In the genomic region with DNA sequence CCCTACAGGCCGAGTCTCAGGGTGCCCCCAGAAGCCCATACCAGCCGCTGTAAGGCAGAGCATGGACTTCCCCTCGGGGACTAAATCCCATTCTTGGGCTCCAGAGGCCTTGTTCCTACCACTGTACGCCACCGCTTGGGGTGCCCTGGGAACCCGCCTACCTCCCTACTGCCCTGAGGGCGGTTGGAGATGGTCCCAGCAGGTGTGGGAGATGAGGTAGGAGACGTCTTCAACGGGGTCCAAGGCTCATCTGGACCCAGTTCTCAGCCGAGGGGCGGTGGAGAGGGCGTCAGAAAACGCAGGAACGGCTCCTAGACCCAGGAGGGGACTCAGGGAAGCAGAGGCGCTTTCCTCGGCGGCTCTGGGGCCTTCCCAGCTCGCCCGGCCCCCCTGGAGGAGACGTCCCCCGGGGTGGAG, we compare ENCODE assay signal across 9 cellular contexts. TPM values are rescaled to one million over a fixed set of nuclear protein-coding genes. Genes with fewer than 3 reads are reported as not detected.
DNase-seq lines count a peak whose midpoint lies in the region; ATAC-seq and TF ChIP-seq lines count a peak whose summit lies in the region.
"Had no signal": no experiment of that assay in that cellular context is flagged by ENCODE, and none has a peak within 500 bp of the region (broad histone marks: within the 10 kb centered on the region; RNA-seq: fewer than 3 reads in every experiment).

No MANE protein-coding gene starts in this region.

- H3K9me3 ChIP-seq in CD8-positive, alpha-beta T cell (ENCODE audit: low read length): peaks cover 14% of the 10 kb centered on the region
- peaks cover 5% of the 10 kb centered on the region for H3K9me3 ChIP-seq in WERI-Rb-1 (ENCODE audit: severe bottlenecking)
- H3K9me3 ChIP-seq in hepatocyte (ENCODE audit: low read depth): no peaks in the 10 kb centered on the region

- H3K79me2 ChIP-seq in hepatocyte: peaks cover 17% of the 10 kb centered on the region

- WGBS in hepatocyte (ENCODE audit: low lambda C conversion rate, missing lambda C conversion rate): 72% methylated on average over 17 of the region's 21 CpGs

- no peak overlapping the region for H3K4me3 Mint-ChIP-seq in CD8-positive, alpha-beta T cell

- H3K36me3 Mint-ChIP-seq in CD8-positive, alpha-beta T cell: peaks cover 46% of the 10 kb centered on the region

- no peak overlapping the region for H3K27ac Mint-ChIP-seq in CD8-positive, alpha-beta T cell

- DNase-seq in CD8-positive, alpha-beta T cell: no peak
- DNase-seq in WERI-Rb-1 (no peak), hepatocyte (ENCODE audit: low spot score) (no peak), hypothalamus (lab: John Stamatoyannopoulos, UW) (no peak), NCI-H748 treated with DMSO at 0.1 percent for 48 hours (lab: John Stamatoyannopoulos, UW) (no peak), GF-D8 (lab: John Stamatoyannopoulos, UW) (no peak)
- DNase-seq: cortex of kidney had no signal

- H3K27me3 ChIP-seq in CD8-positive, alpha-beta T cell (ENCODE audit: insufficient read depth, low read length): no peaks in the 10 kb centered on the region
- H3K27me3 ChIP-seq in WERI-Rb-1 (ENCODE audit: insufficient read depth, low read depth, severe bottlenecking) (no peaks in the 10 kb centered on the region), hepatocyte (no peaks in the 10 kb centered on the region), rectal smooth muscle tissue (ENCODE audit: control insufficient read depth, insufficient read depth, low read length) (no peaks in the 10 kb centered on the region)

- POLR2A ChIA-PET in CD8-positive, alpha-beta T cell (lab: Charles Lee): interaction anchor here (1.3 to 1.9 kb wide), 3 partner anchors 31 to 56 kb away, joined by 4 to 8 read pairs (median 4); a partner anchor contains a TSS

- no peaks in the 10 kb centered on the region for H3K9me2 ChIP-seq in hepatocyte (replicated peaks; ENCODE audit: insufficient read depth)

- H3K4me3 ChIP-seq in CD8-positive, alpha-beta T cell (ENCODE audit: low read depth, low read length): peak overlapping the region; percentile 59
- peak overlapping the region; percentile 98 for H3K4me3 ChIP-seq in WERI-Rb-1 (ENCODE audit: low read depth, low read length)
- peak overlapping the region; percentile 35 for H3K4me3 ChIP-seq in hepatocyte
- peak overlapping the region; percentile 63 for H3K4me3 ChIP-seq in rectal smooth muscle tissue (ENCODE audit: low read length)

- no peak overlapping the region for H3K9ac ChIP-seq in rectal smooth muscle tissue (ENCODE audit: low read length)

- intact Hi-C loops in CD8-positive, alpha-beta T cell (cut with DNase I, micrococcal nuclease): loop anchor here (1.0 to 2.0 kb wide), 2 partner anchors 572 kb away; no protein-coding TSS in a partner anchor

- no peaks in the 10 kb centered on the region for H4K20me1 ChIP-seq in hepatocyte (ENCODE audit: insufficient read depth, poor library complexity, severe bottlenecking)

- H3K4me2 ChIP-seq in hepatocyte: peak overlapping the region; percentile 90

- peaks cover 2% of the 10 kb centered on the region for H3K36me3 ChIP-seq in CD8-positive, alpha-beta T cell (ENCODE audit: insufficient read depth, low read length)
- H3K36me3 ChIP-seq in WERI-Rb-1: peaks cover 37% of the 10 kb centered on the region
- H3K36me3 ChIP-seq in hepatocyte (replicated peaks; ENCODE audit: insufficient read depth, low read depth): no peaks in the 10 kb centered on the region
- peaks cover 5% of the 10 kb centered on the region for H3K36me3 ChIP-seq in rectal smooth muscle tissue (ENCODE audit: control insufficient read depth, insufficient read depth, low read length)

- no peak overlapping the region for H3K27ac ChIP-seq in CD8-positive, alpha-beta T cell (ENCODE audit: low read depth, low read length)
- peak overlapping the region; percentile 92 for H3K27ac ChIP-seq in WERI-Rb-1
- peak overlapping the region; percentile 78 for H3K27ac ChIP-seq in hepatocyte
- H3K27ac ChIP-seq in rectal smooth muscle tissue (ENCODE audit: low read depth, low read length): no peak overlapping the region

- H3K4me1 ChIP-seq in CD8-positive, alpha-beta T cell (ENCODE audit: insufficient read depth, low read length): peaks cover 23% of the 10 kb centered on the region
- H3K4me1 ChIP-seq in hepatocyte (ENCODE audit: insufficient read depth) (peaks cover 11% of the 10 kb centered on the region), rectal smooth muscle tissue (ENCODE audit: control insufficient read depth, insufficient read depth, low read length) (peaks cover 7% of the 10 kb centered on the region)

- CTCF ChIA-PET in CD8-positive, alpha-beta T cell (lab: Charles Lee): no interaction called here

- peaks cover 22% of the 10 kb centered on the region for H3K4me1 Mint-ChIP-seq in CD8-positive, alpha-beta T cell (ENCODE audit: low read depth)

- peak overlapping the region; percentile 97 for H2AFZ ChIP-seq in hepatocyte

- no peak for TF ChIP-seq CTCF in CD8-positive, alpha-beta T cell (IDR thresholded peaks at IDR 0.05)
- TF ChIP-seq CTCF in WERI-Rb-1 (IDR thresholded peaks at IDR 0.05; ENCODE audit: low read depth, low read length): no peak
- no peak for TF ChIP-seq CTCF in hepatocyte (IDR thresholded peaks at IDR 0.05; ENCODE audit: poor library complexity)

- no peak for ATAC-seq in CD8-positive, alpha-beta T cell
- no peak for ATAC-seq in HG02571 (IDR thresholded peaks at IDR 0.05; ENCODE audit: unreplicated experiment)

- no peaks in the 10 kb centered on the region for H3K27me3 Mint-ChIP-seq in CD8-positive, alpha-beta T cell (ENCODE audit: low read depth)

- H3K9me3 Mint-ChIP-seq in CD8-positive, alpha-beta T cell: peaks cover 39% of the 10 kb centered on the region

RNA-seq across cellular contexts. Expression of a gene that starts 0.8 kb away (rescaled TPM):
- total RNA-seq in CD8-positive, alpha-beta T cell: 10 to 100 TPM; 10.0 to 12.8 TPM
- total RNA-seq in hepatocyte: 5.1 and 7.1 TPM in 2 replicates
- polyA plus RNA-seq in hepatocyte: 3.3 and 3.8 TPM in 2 replicates

RNA-seq across cellular contexts. Expression of a gene that starts 4.4 kb away (rescaled TPM):
- 1 to 10 TPM; 7.7 to 8.2 TPM for total RNA-seq in CD8-positive, alpha-beta T cell
- total RNA-seq in hepatocyte: 4.7 and 5.8 TPM in 2 replicates
- 1.9 and 2.5 TPM in 2 replicates for polyA plus RNA-seq in hepatocyte

RNA-seq across cellular contexts. Expression of a gene that starts 16.6 kb away (rescaled TPM):
- total RNA-seq in CD8-positive, alpha-beta T cell: 1 to 10 TPM; 3.6 to 4.2 TPM
- 1.3 and 1.8 TPM in 2 replicates for total RNA-seq in hepatocyte
- polyA plus RNA-seq in hepatocyte: 1.3 and 2.8 TPM in 2 replicates

RNA-seq across cellular contexts. Expression of a gene that starts 23.4 kb away (rescaled TPM):
- total RNA-seq in CD8-positive, alpha-beta T cell: 10 to 100 TPM; 15.4 to 17.6 TPM
- 5.7 and 5.9 TPM in 2 replicates for total RNA-seq in hepatocyte
- polyA plus RNA-seq in hepatocyte: 5.2 and 6.2 TPM in 2 replicates

RNA-seq across cellular contexts. Expression of a gene that starts 30.9 kb away (rescaled TPM):
- 10 to 100 TPM; 35.2 to 36.5 TPM for total RNA-seq in CD8-positive, alpha-beta T cell
- 11.7 and 24.3 TPM in 2 replicates for total RNA-seq in hepatocyte
- 9.7 and 10.7 TPM in 2 replicates for polyA plus RNA-seq in hepatocyte

Comparison
In these comparisons a context has a peak if more than half of its experiments do, and no peak if none do; other contexts are left out.
1. H3K27ac ChIP-seq: peak in WERI-Rb-1 (single experiment) and hepatocyte (single experiment); none in CD8-positive, alpha-beta T cell (single experiment) and rectal smooth muscle tissue (single experiment).
2. H3K4me3 ChIP-seq: peak in every context shown above with its lines; median percentile 98 in WERI-Rb-1; 63 in rectal smooth muscle tissue; 59 in CD8-positive, alpha-beta T cell; 35 in hepatocyte.